8 cellular contexts compared by ENCODE assay signal in the genomic region with DNA sequence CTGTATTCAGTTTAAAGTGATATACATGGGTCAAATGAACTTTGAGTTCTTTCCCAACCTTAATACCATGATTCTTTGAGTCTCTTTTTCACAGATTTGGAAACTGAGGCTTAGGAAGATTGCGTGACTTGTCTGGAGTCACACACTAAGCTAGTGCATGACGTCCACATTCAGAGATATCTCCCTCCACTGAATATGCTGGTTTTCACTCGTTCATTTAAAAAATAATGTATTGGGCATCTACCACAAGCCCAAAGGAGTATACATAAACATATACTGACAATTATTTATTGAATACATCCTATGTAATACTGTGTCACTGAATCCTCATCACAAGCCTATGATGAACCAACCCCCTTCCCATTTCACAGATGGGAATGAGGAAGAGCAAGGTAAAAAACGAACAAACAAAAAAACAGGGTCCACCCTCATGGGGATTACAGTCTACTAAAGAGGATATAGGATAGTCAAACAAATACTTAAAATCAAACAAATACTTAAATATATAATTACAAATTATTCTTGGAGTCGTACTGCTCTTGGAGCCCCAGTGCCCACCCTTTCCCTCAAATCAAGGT. TPM values are rescaled to one million over a fixed set of nuclear protein-coding genes. Genes with fewer than 3 reads are reported as not detected.
A peak's percentile ranks its signal among the peaks of the same experiment; 100 is the strongest.
DNase-seq lines count a peak whose midpoint lies in the region; ATAC-seq and TF ChIP-seq lines count a peak whose summit lies in the region.

No MANE protein-coding gene starts in this region.

- no peaks in the 10 kb centered on the region for H3K9me3 ChIP-seq in CD4-positive, CD25-positive, alpha-beta regulatory T cell (ENCODE audit: control insufficient read depth in 2 of 2, low read length in 2 of 2)
- H3K9me3 ChIP-seq in endodermal cell (ENCODE audit: control insufficient read depth, low read length) (no peaks in the 10 kb centered on the region), neutrophil (no peaks in the 10 kb centered on the region)

- peaks cover 7% of the 10 kb centered on the region for H3K27me3 Mint-ChIP-seq in CD4-positive, CD25-positive, alpha-beta regulatory T cell
- peaks cover 14% of the 10 kb centered on the region for H3K27me3 Mint-ChIP-seq in endodermal cell (ENCODE audit: insufficient read depth)

- no peaks in the 10 kb centered on the region for H3K36me3 ChIP-seq in CD4-positive, CD25-positive, alpha-beta regulatory T cell (ENCODE audit: control insufficient read depth, insufficient read depth, low read length)
- H3K36me3 ChIP-seq in endodermal cell (ENCODE audit: control insufficient read depth, insufficient read depth, low read length): no peaks in the 10 kb centered on the region
- H3K36me3 ChIP-seq in neutrophil: peaks cover 8% of the 10 kb centered on the region

- peaks cover 8% of the 10 kb centered on the region for H3K36me3 Mint-ChIP-seq in CD4-positive, CD25-positive, alpha-beta regulatory T cell
- peaks cover 8% of the 10 kb centered on the region for H3K36me3 Mint-ChIP-seq in endodermal cell (ENCODE audit: low read depth)

- peaks cover 13% of the 10 kb centered on the region for H3K4me1 ChIP-seq in CD4-positive, CD25-positive, alpha-beta regulatory T cell (ENCODE audit: control insufficient read depth, insufficient read depth, low read length, poor library complexity, severe bottlenecking)
- H3K4me1 ChIP-seq in endodermal cell (ENCODE audit: control insufficient read depth, insufficient read depth, low read length) (no peaks in the 10 kb centered on the region), neutrophil (ENCODE audit: control insufficient read depth in 1 of 2, insufficient read depth in 1 of 2, low read depth in 1 of 2, low read length in 1 of 2) (peaks cover 46 to 47% of the 10 kb centered on the region in 2 experiments)

- 64 to 86% methylated on average over 1 to 4 of the region's 5 CpGs for WGBS in endodermal cell (ENCODE audit: insufficient coverage in 1 of 2, insufficient read length in 1 of 2), 2 experiments

- no peak for ATAC-seq in CD4-positive, CD25-positive, alpha-beta regulatory T cell (ENCODE audit: low read depth in 2 of 2)

- H3K9me3 Mint-ChIP-seq in CD4-positive, CD25-positive, alpha-beta regulatory T cell: no peaks in the 10 kb centered on the region
- H3K9me3 Mint-ChIP-seq in endodermal cell: no peaks in the 10 kb centered on the region

- H3K4me3 ChIP-seq in CD4-positive, CD25-positive, alpha-beta regulatory T cell (ENCODE audit: low read depth, low read length): peak overlapping the region; percentile 99
- H3K4me3 ChIP-seq in NB4 (ENCODE audit: low read depth, low read length) (peak overlapping the region; percentile 97), endodermal cell (ENCODE audit: low read length) (peak overlapping the region; percentile 93), neutrophil (ENCODE audit: low read depth in 1 of 2, low read length in 1 of 2) (peak overlapping the region; percentile 93 to 96)

- peak overlapping the region; percentile 98 for H3K9ac ChIP-seq in endodermal cell (ENCODE audit: extremely low read depth, low read length, poor library complexity, severe bottlenecking)

- peaks cover 20 to 42% (median 28%) of the 10 kb centered on the region in 4 donors for H3K4me1 Mint-ChIP-seq in CD4-positive, CD25-positive, alpha-beta regulatory T cell
- H3K4me1 Mint-ChIP-seq in endodermal cell: peaks cover 7% of the 10 kb centered on the region

- H3K27me3 ChIP-seq in CD4-positive, CD25-positive, alpha-beta regulatory T cell (ENCODE audit: control insufficient read depth, insufficient read depth, low read length): no peaks in the 10 kb centered on the region
- H3K27me3 ChIP-seq in endodermal cell (ENCODE audit: control insufficient read depth, insufficient read depth, low read length, poor library complexity, severe bottlenecking) (peaks cover 10% of the 10 kb centered on the region), neutrophil (no peaks in the 10 kb centered on the region)

- H3K27ac ChIP-seq in CD4-positive, CD25-positive, alpha-beta regulatory T cell (ENCODE audit: insufficient read depth, low read length, poor library complexity, severe bottlenecking): peak overlapping the region; percentile 100
- H3K27ac ChIP-seq in endodermal cell (ENCODE audit: low read depth, low read length): no peak overlapping the region
- peak overlapping the region; percentile 96 for H3K27ac ChIP-seq in neutrophil

- H3K4me3 Mint-ChIP-seq in CD4-positive, CD25-positive, alpha-beta regulatory T cell: peak overlapping the region in 3 of 4 donors; percentile 93 to 100 (median 95)
- peak overlapping the region; percentile 98 for H3K4me3 Mint-ChIP-seq in endodermal cell

- H3K27ac Mint-ChIP-seq in CD4-positive, CD25-positive, alpha-beta regulatory T cell: peak overlapping the region in 2 of 3 donors; percentile 96 to 100
- no peak overlapping the region for H3K27ac Mint-ChIP-seq in endodermal cell

- no peak for DNase-seq in CD4-positive, CD25-positive, alpha-beta regulatory T cell
- DNase-seq in NB4 (ENCODE audit: low read depth) (no peak), endodermal cell (no peak), AML-193 (lab: John Stamatoyannopoulos, UW) (no peak), NCI-H187 (lab: John Stamatoyannopoulos, UW) (no peak), NCI-H2081 (lab: John Stamatoyannopoulos, UW) (no peak), NCI-H345 (lab: John Stamatoyannopoulos, UW) (no peak)

- TF ChIP-seq CTCF in NB4 (IDR thresholded peaks at IDR 0.05; ENCODE audit: low read depth, low read length) (no peak), endodermal cell (conservative IDR thresholded peaks at IDR 0.05) (no peak), neutrophil (IDR thresholded peaks at IDR 0.05) (no peak)

- TF ChIP-seq POLR2A in NB4 (IDR thresholded peaks at IDR 0.05; ENCODE audit: extremely low read depth, insufficient read length): no peak

RNA-seq across cellular contexts. Expression of a gene that starts 0.6 kb away (rescaled TPM):
- 36.3 TPM for total RNA-seq in CD4-positive, CD25-positive, alpha-beta regulatory T cell
- polyA plus RNA-seq in CD4-positive, CD25-positive, alpha-beta regulatory T cell: 10 to 100 TPM; 28.7 to 31.4 (median 29.4) TPM
- 10 to 100 TPM; 77.2 to 84.8 TPM for total RNA-seq in endodermal cell
- 46.0 TPM for polyA plus RNA-seq in endodermal cell (2013, experiment 1 of 2)
- 44.3 TPM for polyA plus RNA-seq in endodermal cell (2013, experiment 2 of 2)

RNA-seq across cellular contexts. Expression of a gene that starts 56.9 kb away (rescaled TPM):
- not detected for total RNA-seq in CD4-positive, CD25-positive, alpha-beta regulatory T cell
- polyA plus RNA-seq in CD4-positive, CD25-positive, alpha-beta regulatory T cell: under 1 TPM in 3 of 4 donors, not detected in 1; 0.23 to 0.87 (median 0.25) TPM
- under 1 TPM; 0.24 to 0.40 TPM for total RNA-seq in endodermal cell
- 0.18 TPM for polyA plus RNA-seq in endodermal cell (2013, experiment 1 of 2)
- 0.12 TPM for polyA plus RNA-seq in endodermal cell (2013, experiment 2 of 2)
